In the genomic region with DNA sequence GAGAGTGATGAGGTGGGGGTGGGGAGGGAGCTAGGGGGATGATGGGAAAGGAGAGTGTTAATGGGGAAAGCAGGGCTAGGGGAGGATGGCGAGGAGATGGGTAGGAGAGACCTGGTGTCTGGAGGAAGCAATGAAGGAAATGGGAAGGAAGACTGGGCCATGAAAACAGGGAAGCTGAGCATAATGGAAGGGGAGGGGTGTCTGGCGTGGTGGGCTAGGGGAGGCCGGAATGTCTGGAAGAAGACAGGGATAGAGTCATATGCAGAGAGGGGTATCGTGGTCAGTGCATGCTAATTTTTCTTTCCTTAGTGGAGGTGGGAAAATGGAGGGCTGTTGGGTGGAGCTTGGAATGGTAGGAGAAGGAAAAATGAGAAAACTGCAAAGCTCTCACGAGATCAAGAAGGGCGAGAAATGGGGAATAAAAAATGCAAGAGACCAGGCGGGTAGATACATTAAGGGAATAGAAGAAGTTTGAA, we compare ENCODE assay signal across 1 cellular context.
A peak's percentile ranks its signal among the peaks of the same experiment; 100 is the strongest.
TF ChIP-seq lines count a peak whose summit lies in the region.

No MANE protein-coding gene starts in this region.

TF ChIP-seq in HEK293, 187 proteins besides CTCF, POLR2A, EP300 and RAD21 (continued from another document and continues in another):
- TF ChIP-seq PRDM2 (tag by site-specific recombination; IDR thresholded peaks at IDR 0.05; ENCODE audit: borderline replicate concordance) = no peak
- TF ChIP-seq, protein P1, sequence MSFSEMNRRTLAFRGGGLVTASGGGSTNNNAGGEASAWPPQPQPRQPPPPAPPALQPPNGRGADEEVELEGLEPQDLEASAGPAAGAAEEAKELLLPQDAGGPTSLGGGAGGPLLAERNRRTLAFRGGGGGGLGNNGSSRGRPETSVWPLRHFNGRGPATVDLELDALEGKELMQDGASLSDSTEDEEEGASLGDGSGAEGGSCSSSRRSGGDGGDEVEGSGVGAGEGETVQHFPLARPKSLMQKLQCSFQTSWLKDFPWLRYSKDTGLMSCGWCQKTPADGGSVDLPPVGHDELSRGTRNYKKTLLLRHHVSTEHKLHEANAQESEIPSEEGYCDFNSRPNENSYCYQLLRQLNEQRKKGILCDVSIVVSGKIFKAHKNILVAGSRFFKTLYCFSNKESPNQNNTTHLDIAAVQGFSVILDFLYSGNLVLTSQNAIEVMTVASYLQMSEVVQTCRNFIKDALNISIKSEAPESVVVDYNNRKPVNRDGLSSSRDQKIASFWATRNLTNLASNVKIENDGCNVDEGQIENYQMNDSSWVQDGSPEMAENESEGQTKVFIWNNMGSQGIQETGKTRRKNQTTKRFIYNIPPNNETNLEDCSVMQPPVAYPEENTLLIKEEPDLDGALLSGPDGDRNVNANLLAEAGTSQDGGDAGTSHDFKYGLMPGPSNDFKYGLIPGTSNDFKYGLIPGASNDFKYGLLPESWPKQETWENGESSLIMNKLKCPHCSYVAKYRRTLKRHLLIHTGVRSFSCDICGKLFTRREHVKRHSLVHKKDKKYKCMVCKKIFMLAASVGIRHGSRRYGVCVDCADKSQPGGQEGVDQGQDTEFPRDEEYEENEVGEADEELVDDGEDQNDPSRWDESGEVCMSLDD (tag by site-specific recombination; IDR thresholded peaks at IDR 0.05) = no peak
- no peak for TF ChIP-seq ZNF530 (tag by site-specific recombination; IDR thresholded peaks at IDR 0.05; ENCODE audit: low read depth)
- no peak for TF ChIP-seq ZNF48 (tag by site-specific recombination; IDR thresholded peaks at IDR 0.05)
- no peak for TF ChIP-seq ZBTB11 (tag by site-specific recombination; conservative IDR thresholded peaks at IDR 0.05; ENCODE audit: low read depth)
- 0 out of 2 replicates have a peak, but pooled peaks have one; percentile 3 for TF ChIP-seq GFI1B (tag by site-specific recombination; IDR thresholded peaks at IDR 0.05)
- no peak for TF ChIP-seq REPIN1 (tag by site-specific recombination; IDR thresholded peaks at IDR 0.05; ENCODE audit: low read depth)
- TF ChIP-seq ZNF707 (tag by site-specific recombination; IDR thresholded peaks at IDR 0.05) = no peak
- no peak for TF ChIP-seq RBAK (tag by site-specific recombination; IDR thresholded peaks at IDR 0.05)
- peak; percentile 80 for TF ChIP-seq ZNF692 (tag by site-specific recombination; IDR thresholded peaks at IDR 0.05)
- no peak for TF ChIP-seq KLF10 (tag by site-specific recombination; IDR thresholded peaks at IDR 0.05)
- TF ChIP-seq ZNF76 (tag by site-specific recombination; IDR thresholded peaks at IDR 0.05; ENCODE audit: borderline replicate concordance, low read depth) = no peak
- no peak for TF ChIP-seq ZNF610 (tag by site-specific recombination; IDR thresholded peaks at IDR 0.05; ENCODE audit: borderline replicate concordance)
- no peak for TF ChIP-seq BCL11B (tag by site-specific recombination; IDR thresholded peaks at IDR 0.05; ENCODE audit: low read depth)
- TF ChIP-seq ZNF785 (tag by site-specific recombination; IDR thresholded peaks at IDR 0.05) = no peak
- no peak for TF ChIP-seq ZNF830 (tag by site-specific recombination; IDR thresholded peaks at IDR 0.05; ENCODE audit: low read depth)
- no peak for TF ChIP-seq KLF1 (tag by site-specific recombination; IDR thresholded peaks at IDR 0.05)
- no peak for TF ChIP-seq YY1 (tag by site-specific recombination; IDR thresholded peaks at IDR 0.05)
- TF ChIP-seq ZNF155 (tag by site-specific recombination; IDR thresholded peaks at IDR 0.05) = no peak
- no peak for TF ChIP-seq HOXD13 (CRISPR knock-in tag; IDR thresholded peaks at IDR 0.05; ENCODE audit: borderline replicate concordance)
- TF ChIP-seq PRDM10 (tag by site-specific recombination; IDR thresholded peaks at IDR 0.05) = no peak; the same call in 1 of the 2 replicates
- no peak for TF ChIP-seq ZSCAN23 (tag by site-specific recombination; IDR thresholded peaks at IDR 0.05)
- no peak for TF ChIP-seq ZIC2 (tag by site-specific recombination; IDR thresholded peaks at IDR 0.05)
- no peak for TF ChIP-seq ZNF350 (tag by site-specific recombination; IDR thresholded peaks at IDR 0.05)
- TF ChIP-seq ZFP41 (tag by site-specific recombination; IDR thresholded peaks at IDR 0.05; ENCODE audit: borderline replicate concordance) = no peak
- TF ChIP-seq ZNF23 (tag by site-specific recombination; IDR thresholded peaks at IDR 0.05; ENCODE audit: borderline replicate concordance) = no peak
- peak; percentile 51 for TF ChIP-seq PATZ1 (tag by site-specific recombination; IDR thresholded peaks at IDR 0.05)
- peak; percentile 71; the same call in 1 of the 2 replicates for TF ChIP-seq ZFP69B (tag by site-specific recombination; IDR thresholded peaks at IDR 0.05)
- no peak for TF ChIP-seq FEZF1 (tag by site-specific recombination; IDR thresholded peaks at IDR 0.05)
- TF ChIP-seq ZNF558 (tag by site-specific recombination; IDR thresholded peaks at IDR 0.05) = 0 out of 2 replicates have a peak, but pooled peaks have one; percentile 44
- TF ChIP-seq ZNF473 (tag by site-specific recombination; IDR thresholded peaks at IDR 0.05) = no peak
